Comparison of ENCODE assay signal across 2 cellular contexts in genomic region chr6:103879800-103880199, GRCh38.
TF ChIP-seq lines count a peak whose summit lies in the region.

No MANE protein-coding gene starts in this region.

TF ChIP-seq in HepG2, 621 proteins besides CTCF, POLR2A, EP300 and RAD21:
- no peak for TF ChIP-seq PBX3 (CRISPR knock-in tag; IDR thresholded peaks at IDR 0.05; ENCODE audit: borderline replicate concordance)
- peak; percentile 79 for TF ChIP-seq RAD51 (IDR thresholded peaks at IDR 0.05; ENCODE audit: borderline replicate concordance)
- TF ChIP-seq, protein P1, sequence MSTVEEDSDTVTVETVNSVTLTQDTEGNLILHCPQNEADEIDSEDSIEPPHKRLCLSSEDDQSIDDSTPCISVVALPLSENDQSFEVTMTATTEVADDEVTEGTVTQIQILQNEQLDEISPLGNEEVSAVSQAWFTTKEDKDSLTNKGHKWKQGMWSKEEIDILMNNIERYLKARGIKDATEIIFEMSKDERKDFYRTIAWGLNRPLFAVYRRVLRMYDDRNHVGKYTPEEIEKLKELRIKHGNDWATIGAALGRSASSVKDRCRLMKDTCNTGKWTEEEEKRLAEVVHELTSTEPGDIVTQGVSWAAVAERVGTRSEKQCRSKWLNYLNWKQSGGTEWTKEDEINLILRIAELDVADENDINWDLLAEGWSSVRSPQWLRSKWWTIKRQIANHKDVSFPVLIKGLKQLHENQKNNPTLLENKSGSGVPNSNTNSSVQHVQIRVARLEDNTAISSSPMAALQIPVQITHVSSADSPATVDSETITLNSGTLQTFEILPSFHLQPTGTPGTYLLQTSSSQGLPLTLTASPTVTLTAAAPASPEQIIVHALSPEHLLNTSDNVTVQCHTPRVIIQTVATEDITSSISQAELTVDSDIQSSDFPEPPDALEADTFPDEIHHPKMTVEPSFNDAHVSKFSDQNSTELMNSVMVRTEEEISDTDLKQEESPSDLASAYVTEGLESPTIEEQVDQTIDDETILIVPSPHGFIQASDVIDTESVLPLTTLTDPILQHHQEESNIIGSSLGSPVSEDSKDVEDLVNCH (CRISPR knock-in tag; IDR thresholded peaks at IDR 0.05): no peak
- TF ChIP-seq, protein P2, sequence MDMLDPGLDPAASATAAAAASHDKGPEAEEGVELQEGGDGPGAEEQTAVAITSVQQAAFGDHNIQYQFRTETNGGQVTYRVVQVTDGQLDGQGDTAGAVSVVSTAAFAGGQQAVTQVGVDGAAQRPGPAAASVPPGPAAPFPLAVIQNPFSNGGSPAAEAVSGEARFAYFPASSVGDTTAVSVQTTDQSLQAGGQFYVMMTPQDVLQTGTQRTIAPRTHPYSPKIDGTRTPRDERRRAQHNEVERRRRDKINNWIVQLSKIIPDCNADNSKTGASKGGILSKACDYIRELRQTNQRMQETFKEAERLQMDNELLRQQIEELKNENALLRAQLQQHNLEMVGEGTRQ (IDR thresholded peaks at IDR 0.05; ENCODE audit: low read depth, low read length): peak; percentile 39
- TF ChIP-seq, protein P2 (CRISPR knock-in tag; IDR thresholded peaks at IDR 0.05; ENCODE audit: borderline replicate concordance): no peak

TF ChIP-seq in K562, 482 proteins besides CTCF, POLR2A, EP300 and RAD21 (continues in another document):
- TF ChIP-seq TEAD4 (IDR thresholded peaks at IDR 0.05; ENCODE audit: low read length) (no peak), TEAD4 (CRISPR knock-in tag; IDR thresholded peaks at IDR 0.05; ENCODE audit: borderline replicate concordance) (no peak), ZNF384 (IDR thresholded peaks at IDR 0.05; ENCODE audit: low read depth, low read length) (no peak), SOX6 (IDR thresholded peaks at IDR 0.05) (no peak), RAD51 (IDR thresholded peaks at IDR 0.05; ENCODE audit: borderline replicate concordance, low read depth) (0 out of 2 replicates have a peak, but pooled peaks have one; percentile 24), STAG1 (CRISPR knock-in tag; IDR thresholded peaks at IDR 0.05; ENCODE audit: borderline replicate concordance) (no peak), ZNF224 (CRISPR knock-in tag; IDR thresholded peaks at IDR 0.05) (no peak), DLX4 (CRISPR knock-in tag; IDR thresholded peaks at IDR 0.05) (no peak), TCF7 (IDR thresholded peaks at IDR 0.05; ENCODE audit: borderline replicate concordance) (no peak), THRAP3 (IDR thresholded peaks at IDR 0.05; ENCODE audit: borderline replicate concordance) (no peak), ARID2 (IDR thresholded peaks at IDR 0.05) (no peak), PTBP1 (IDR thresholded peaks at IDR 0.05; ENCODE audit: low read depth, low read length) (no peak), ARID1B (IDR thresholded peaks at IDR 0.05) (no peak), SMAD3 (CRISPR knock-in tag; conservative IDR thresholded peaks at IDR 0.05) (no peak), ZFP30 (CRISPR knock-in tag; IDR thresholded peaks at IDR 0.05; ENCODE audit: borderline replicate concordance) (no peak), FOXP1 (CRISPR knock-in tag; IDR thresholded peaks at IDR 0.05) (no peak), RBFOX2 (IDR thresholded peaks at IDR 0.05; ENCODE audit: low read depth, low read length) (no peak), NR1H2 (CRISPR knock-in tag; IDR thresholded peaks at IDR 0.05) (no peak), HEY1 (CRISPR knock-in tag; IDR thresholded peaks at IDR 0.05; ENCODE audit: borderline replicate concordance) (no peak), AFF1 (IDR thresholded peaks at IDR 0.05; ENCODE audit: low read depth in 1 of 2, partially characterized antibody in 2 of 2) (peak in 1 of 2 experiments; percentile 58)
- TF ChIP-seq, protein P3, sequence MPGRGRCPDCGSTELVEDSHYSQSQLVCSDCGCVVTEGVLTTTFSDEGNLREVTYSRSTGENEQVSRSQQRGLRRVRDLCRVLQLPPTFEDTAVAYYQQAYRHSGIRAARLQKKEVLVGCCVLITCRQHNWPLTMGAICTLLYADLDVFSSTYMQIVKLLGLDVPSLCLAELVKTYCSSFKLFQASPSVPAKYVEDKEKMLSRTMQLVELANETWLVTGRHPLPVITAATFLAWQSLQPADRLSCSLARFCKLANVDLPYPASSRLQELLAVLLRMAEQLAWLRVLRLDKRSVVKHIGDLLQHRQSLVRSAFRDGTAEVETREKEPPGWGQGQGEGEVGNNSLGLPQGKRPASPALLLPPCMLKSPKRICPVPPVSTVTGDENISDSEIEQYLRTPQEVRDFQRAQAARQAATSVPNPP (IDR thresholded peaks at IDR 0.05; ENCODE audit: borderline replicate concordance, insufficient read depth, insufficient read length): no peak
- TF ChIP-seq, protein P4, sequence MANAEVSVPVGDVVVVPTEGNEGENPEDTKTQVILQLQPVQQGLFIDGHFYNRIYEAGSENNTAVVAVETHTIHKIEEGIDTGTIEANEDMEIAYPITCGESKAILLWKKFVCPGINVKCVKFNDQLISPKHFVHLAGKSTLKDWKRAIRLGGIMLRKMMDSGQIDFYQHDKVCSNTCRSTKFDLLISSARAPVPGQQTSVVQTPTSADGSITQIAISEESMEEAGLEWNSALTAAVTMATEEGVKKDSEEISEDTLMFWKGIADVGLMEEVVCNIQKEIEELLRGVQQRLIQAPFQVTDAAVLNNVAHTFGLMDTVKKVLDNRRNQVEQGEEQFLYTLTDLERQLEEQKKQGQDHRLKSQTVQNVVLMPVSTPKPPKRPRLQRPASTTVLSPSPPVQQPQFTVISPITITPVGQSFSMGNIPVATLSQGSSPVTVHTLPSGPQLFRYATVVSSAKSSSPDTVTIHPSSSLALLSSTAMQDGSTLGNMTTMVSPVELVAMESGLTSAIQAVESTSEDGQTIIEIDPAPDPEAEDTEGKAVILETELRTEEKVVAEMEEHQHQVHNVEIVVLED (CRISPR knock-in tag; IDR thresholded peaks at IDR 0.05): no peak
- TF ChIP-seq, protein P5, sequence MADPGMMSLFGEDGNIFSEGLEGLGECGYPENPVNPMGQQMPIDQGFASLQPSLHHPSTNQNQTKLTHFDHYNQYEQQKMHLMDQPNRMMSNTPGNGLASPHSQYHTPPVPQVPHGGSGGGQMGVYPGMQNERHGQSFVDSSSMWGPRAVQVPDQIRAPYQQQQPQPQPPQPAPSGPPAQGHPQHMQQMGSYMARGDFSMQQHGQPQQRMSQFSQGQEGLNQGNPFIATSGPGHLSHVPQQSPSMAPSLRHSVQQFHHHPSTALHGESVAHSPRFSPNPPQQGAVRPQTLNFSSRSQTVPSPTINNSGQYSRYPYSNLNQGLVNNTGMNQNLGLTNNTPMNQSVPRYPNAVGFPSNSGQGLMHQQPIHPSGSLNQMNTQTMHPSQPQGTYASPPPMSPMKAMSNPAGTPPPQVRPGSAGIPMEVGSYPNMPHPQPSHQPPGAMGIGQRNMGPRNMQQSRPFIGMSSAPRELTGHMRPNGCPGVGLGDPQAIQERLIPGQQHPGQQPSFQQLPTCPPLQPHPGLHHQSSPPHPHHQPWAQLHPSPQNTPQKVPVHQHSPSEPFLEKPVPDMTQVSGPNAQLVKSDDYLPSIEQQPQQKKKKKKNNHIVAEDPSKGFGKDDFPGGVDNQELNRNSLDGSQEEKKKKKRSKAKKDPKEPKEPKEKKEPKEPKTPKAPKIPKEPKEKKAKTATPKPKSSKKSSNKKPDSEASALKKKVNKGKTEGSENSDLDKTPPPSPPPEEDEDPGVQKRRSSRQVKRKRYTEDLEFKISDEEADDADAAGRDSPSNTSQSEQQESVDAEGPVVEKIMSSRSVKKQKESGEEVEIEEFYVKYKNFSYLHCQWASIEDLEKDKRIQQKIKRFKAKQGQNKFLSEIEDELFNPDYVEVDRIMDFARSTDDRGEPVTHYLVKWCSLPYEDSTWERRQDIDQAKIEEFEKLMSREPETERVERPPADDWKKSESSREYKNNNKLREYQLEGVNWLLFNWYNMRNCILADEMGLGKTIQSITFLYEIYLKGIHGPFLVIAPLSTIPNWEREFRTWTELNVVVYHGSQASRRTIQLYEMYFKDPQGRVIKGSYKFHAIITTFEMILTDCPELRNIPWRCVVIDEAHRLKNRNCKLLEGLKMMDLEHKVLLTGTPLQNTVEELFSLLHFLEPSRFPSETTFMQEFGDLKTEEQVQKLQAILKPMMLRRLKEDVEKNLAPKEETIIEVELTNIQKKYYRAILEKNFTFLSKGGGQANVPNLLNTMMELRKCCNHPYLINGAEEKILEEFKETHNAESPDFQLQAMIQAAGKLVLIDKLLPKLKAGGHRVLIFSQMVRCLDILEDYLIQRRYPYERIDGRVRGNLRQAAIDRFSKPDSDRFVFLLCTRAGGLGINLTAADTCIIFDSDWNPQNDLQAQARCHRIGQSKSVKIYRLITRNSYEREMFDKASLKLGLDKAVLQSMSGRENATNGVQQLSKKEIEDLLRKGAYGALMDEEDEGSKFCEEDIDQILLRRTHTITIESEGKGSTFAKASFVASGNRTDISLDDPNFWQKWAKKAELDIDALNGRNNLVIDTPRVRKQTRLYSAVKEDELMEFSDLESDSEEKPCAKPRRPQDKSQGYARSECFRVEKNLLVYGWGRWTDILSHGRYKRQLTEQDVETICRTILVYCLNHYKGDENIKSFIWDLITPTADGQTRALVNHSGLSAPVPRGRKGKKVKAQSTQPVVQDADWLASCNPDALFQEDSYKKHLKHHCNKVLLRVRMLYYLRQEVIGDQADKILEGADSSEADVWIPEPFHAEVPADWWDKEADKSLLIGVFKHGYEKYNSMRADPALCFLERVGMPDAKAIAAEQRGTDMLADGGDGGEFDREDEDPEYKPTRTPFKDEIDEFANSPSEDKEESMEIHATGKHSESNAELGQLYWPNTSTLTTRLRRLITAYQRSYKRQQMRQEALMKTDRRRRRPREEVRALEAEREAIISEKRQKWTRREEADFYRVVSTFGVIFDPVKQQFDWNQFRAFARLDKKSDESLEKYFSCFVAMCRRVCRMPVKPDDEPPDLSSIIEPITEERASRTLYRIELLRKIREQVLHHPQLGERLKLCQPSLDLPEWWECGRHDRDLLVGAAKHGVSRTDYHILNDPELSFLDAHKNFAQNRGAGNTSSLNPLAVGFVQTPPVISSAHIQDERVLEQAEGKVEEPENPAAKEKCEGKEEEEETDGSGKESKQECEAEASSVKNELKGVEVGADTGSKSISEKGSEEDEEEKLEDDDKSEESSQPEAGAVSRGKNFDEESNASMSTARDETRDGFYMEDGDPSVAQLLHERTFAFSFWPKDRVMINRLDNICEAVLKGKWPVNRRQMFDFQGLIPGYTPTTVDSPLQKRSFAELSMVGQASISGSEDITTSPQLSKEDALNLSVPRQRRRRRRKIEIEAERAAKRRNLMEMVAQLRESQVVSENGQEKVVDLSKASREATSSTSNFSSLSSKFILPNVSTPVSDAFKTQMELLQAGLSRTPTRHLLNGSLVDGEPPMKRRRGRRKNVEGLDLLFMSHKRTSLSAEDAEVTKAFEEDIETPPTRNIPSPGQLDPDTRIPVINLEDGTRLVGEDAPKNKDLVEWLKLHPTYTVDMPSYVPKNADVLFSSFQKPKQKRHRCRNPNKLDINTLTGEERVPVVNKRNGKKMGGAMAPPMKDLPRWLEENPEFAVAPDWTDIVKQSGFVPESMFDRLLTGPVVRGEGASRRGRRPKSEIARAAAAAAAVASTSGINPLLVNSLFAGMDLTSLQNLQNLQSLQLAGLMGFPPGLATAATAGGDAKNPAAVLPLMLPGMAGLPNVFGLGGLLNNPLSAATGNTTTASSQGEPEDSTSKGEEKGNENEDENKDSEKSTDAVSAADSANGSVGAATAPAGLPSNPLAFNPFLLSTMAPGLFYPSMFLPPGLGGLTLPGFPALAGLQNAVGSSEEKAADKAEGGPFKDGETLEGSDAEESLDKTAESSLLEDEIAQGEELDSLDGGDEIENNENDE (IDR thresholded peaks at IDR 0.05; ENCODE audit: low read depth, low read length): no peak
- TF ChIP-seq, protein P6, sequence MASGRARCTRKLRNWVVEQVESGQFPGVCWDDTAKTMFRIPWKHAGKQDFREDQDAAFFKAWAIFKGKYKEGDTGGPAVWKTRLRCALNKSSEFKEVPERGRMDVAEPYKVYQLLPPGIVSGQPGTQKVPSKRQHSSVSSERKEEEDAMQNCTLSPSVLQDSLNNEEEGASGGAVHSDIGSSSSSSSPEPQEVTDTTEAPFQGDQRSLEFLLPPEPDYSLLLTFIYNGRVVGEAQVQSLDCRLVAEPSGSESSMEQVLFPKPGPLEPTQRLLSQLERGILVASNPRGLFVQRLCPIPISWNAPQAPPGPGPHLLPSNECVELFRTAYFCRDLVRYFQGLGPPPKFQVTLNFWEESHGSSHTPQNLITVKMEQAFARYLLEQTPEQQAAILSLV (tag; IDR thresholded peaks at IDR 0.05): no peak
- TF ChIP-seq, protein P7, sequence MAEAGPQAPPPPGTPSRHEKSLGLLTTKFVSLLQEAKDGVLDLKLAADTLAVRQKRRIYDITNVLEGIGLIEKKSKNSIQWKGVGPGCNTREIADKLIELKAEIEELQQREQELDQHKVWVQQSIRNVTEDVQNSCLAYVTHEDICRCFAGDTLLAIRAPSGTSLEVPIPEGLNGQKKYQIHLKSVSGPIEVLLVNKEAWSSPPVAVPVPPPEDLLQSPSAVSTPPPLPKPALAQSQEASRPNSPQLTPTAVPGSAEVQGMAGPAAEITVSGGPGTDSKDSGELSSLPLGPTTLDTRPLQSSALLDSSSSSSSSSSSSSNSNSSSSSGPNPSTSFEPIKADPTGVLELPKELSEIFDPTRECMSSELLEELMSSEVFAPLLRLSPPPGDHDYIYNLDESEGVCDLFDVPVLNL (CRISPR knock-in tag; IDR thresholded peaks at IDR 0.05; ENCODE audit: low read depth): no peak
